Comparison of ENCODE assay signal across 1 cellular context in genomic region chr7:152383341-152384234, GRCh38.
TF ChIP-seq lines count a peak whose summit lies in the region.

No MANE protein-coding gene starts in this region.

TF ChIP-seq in SK-N-SH treated with all-trans-retinoic acid at 6 μM for 48 hours, 23 proteins besides CTCF, POLR2A, EP300 and RAD21 (continued from another document):
- TF ChIP-seq ZNF70 (CRISPR knock-in tag; IDR thresholded peaks at IDR 0.05) (no peak), ZC3H10 (CRISPR knock-in tag; IDR thresholded peaks at IDR 0.05) (no peak), ZNF565 (CRISPR knock-in tag; conservative IDR thresholded peaks at IDR 0.05; ENCODE audit: low read depth) (no peak), OSR1 (CRISPR knock-in tag; IDR thresholded peaks at IDR 0.05) (no peak), SNAI2 (CRISPR knock-in tag; IDR thresholded peaks at IDR 0.05) (no peak)
